25 cellular contexts compared by ENCODE assay signal in genomic region chr9:82385633-82386032, GRCh38.
"Had no signal": no experiment of that assay in that cellular context is flagged by ENCODE, and none has a peak within 500 bp of the region (broad histone marks: within the 10 kb centered on the region; RNA-seq: fewer than 3 reads in every experiment).

No MANE protein-coding gene starts in this region.

- H3K4me3 ChIP-seq: K562, Peyer's patch, SJCRH30 had no signal

- H3K9me3 ChIP-seq: Peyer's patch had no signal

- ATAC-seq: K562, PC-3, Right ventricle myocardium inferior, T-cell had no signal

- H3K9ac ChIP-seq: KMS-11 had no signal

- DNase-seq: Kasumi-1; NCI-H1092; NCI-H1105 treated with DMSO at 0.1 percent for 48 hours; NCI-H1417 treated with DMSO at 0.1 percent for 48 hours; NCI-H146; NCI-H1694 treated with DMSO at 0.1 percent for 48 hours; NCI-H1930; NCI-H2081 treated with DMSO at 0.1 percent for 48 hours; NCI-H2171; NCI-H226; NCI-H446; NCI-H510A; NCI-H524 treated with DMSO at 0.1 percent for 48 hours; NCI-H69; NCI-H774; NK-92 treated with Interleukin-12 subunit alpha and Interleukin-12 subunit beta, amount 100 ng/mL, for 24 hours; PC-3; Peyer's patch; SHP77 treated with DMSO at 0.1 percent for 48 hours; SJCRH30; SW 1271; T-cell had no signal

- H3K27me3 ChIP-seq: Peyer's patch, SJCRH30 had no signal

- H3K27ac ChIP-seq: KMS-11, Peyer's patch, SJCRH30 had no signal

- H3K4me1 ChIP-seq: Peyer's patch, SJCRH30 had no signal

- FAIRE-seq: K562 had no signal

- H3K36me3 ChIP-seq: Peyer's patch, SJCRH30 had no signal

- H3K4me2 ChIP-seq: KMS-11 had no signal
